Comparison of ENCODE assay signal across 10 cellular contexts in the genomic region with DNA sequence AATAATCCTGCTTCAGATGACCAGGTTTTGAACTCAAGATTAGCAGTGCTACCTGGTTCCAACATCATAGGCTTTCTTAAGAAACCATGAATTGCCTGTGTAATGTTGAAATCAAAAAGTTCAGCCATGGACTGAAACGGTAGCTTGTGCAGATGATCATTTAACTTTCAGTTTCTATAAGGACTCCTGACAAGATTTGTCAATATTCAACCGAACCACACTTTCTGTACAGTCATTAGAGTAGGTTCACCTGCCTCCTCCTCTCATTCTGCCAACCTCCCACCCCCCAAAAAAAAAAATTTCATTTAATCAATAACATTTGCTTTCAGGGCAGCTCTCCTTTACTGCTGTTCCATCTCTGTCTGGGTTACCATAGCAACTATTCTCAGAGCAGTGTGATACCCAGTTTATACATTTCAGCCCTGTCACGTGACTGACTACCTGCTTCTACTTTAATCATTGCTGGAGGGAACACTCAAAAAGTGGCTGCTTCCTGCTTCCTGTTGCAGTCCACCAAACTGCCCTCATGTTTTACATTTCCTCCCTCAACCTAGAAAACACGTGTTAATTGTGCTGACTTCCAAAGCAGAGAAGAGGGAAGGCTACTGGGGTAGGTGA.
A peak's percentile ranks its signal among the peaks of the same experiment; 100 is the strongest.
DNase-seq lines count a peak whose midpoint lies in the region; ATAC-seq lines count a peak whose summit lies in the region.
"Had no signal": no experiment of that assay in that cellular context is flagged by ENCODE, and none has a peak within 500 bp of the region (broad histone marks: within the 10 kb centered on the region; RNA-seq: fewer than 3 reads in every experiment).

No MANE protein-coding gene starts in this region.

- POLR2A ChIA-PET in activated CD8-positive, alpha-beta T cell treated with anti-CD3 and anti-CD28 coated beads, Interleukin-2, amount 10 ng/mL, durations not matched to agents 7 days and 5 days (lab: Charles Lee): no interaction called here

- H3K9me3 ChIP-seq in SJCRH30 (replicated peaks): no peaks in the 10 kb centered on the region

- H3K4me3 Mint-ChIP-seq in activated CD8-positive, alpha-beta T cell treated with anti-CD3 and anti-CD28 coated beads, Interleukin-2, amount 10 ng/mL, durations not matched to agents 7 days and 5 days: no peak overlapping the region

- H3K4me3 ChIP-seq in SJCRH30: no peak overlapping the region

- H3K9me3 Mint-ChIP-seq in activated CD8-positive, alpha-beta T cell treated with anti-CD3 and anti-CD28 coated beads, Interleukin-2, amount 10 ng/mL, durations not matched to agents 7 days and 5 days (ENCODE audit: insufficient read depth): peaks cover 5% of the 10 kb centered on the region
- H3K9me3 Mint-ChIP-seq: activated naive CD4-positive, alpha-beta T cell treated with anti-CD3 and anti-CD28 coated beads, Interleukin-2, amount 50 U/mL, for 72 hours had no signal

- ATAC-seq in GM18502 (IDR thresholded peaks at IDR 0.05; ENCODE audit: poor library complexity, unreplicated experiment): peak; percentile 90
- ATAC-seq in GM19463 (IDR thresholded peaks at IDR 0.05; ENCODE audit: unreplicated experiment): peak; percentile 90
- peak; percentile 79 for ATAC-seq in HG03095 (IDR thresholded peaks at IDR 0.05; ENCODE audit: unreplicated experiment)
- no peak for ATAC-seq in activated CD8-positive, alpha-beta T cell treated with anti-CD3 and anti-CD28 coated beads, Interleukin-2, amount 10 ng/mL, durations not matched to agents 7 days and 5 days
- ATAC-seq in left ventricle myocardium superior: no peak

- H3K4me1 Mint-ChIP-seq in activated CD8-positive, alpha-beta T cell treated with anti-CD3 and anti-CD28 coated beads, Interleukin-2, amount 10 ng/mL, durations not matched to agents 7 days and 5 days (ENCODE audit: low read depth): peaks cover 12% of the 10 kb centered on the region

- no peak for DNase-seq in activated CD8-positive, alpha-beta T cell treated with anti-CD3 and anti-CD28 coated beads, Interleukin-2, amount 10 ng/mL, durations not matched to agents 7 days and 5 days
- DNase-seq in left ventricle myocardium superior: no peak
- DNase-seq in SJCRH30: no peak
- no peak for DNase-seq in C1 segment of cervical spinal cord (lab: John Stamatoyannopoulos, UW)
- no peak for DNase-seq in NCI-H1436 treated with DMSO at 0.1 percent for 48 hours (lab: John Stamatoyannopoulos, UW)

- H3K27me3 Mint-ChIP-seq in activated CD8-positive, alpha-beta T cell treated with anti-CD3 and anti-CD28 coated beads, Interleukin-2, amount 10 ng/mL, durations not matched to agents 7 days and 5 days (ENCODE audit: low read depth): no peaks in the 10 kb centered on the region
- H3K27me3 Mint-ChIP-seq: IgD-negative memory B cell had no signal

- H3K27me3 ChIP-seq in SJCRH30: no peaks in the 10 kb centered on the region

- H3K36me3 ChIP-seq in SJCRH30: no peaks in the 10 kb centered on the region

- intact Hi-C loops in left ventricle myocardium superior (cut with micrococcal nuclease): no loop called here

- peaks cover 19% of the 10 kb centered on the region for H3K4me1 ChIP-seq in SJCRH30

- H3K36me3 Mint-ChIP-seq in activated CD8-positive, alpha-beta T cell treated with anti-CD3 and anti-CD28 coated beads, Interleukin-2, amount 10 ng/mL, durations not matched to agents 7 days and 5 days (ENCODE audit: low read depth): no peaks in the 10 kb centered on the region
- H3K36me3 Mint-ChIP-seq: activated naive CD4-positive, alpha-beta T cell treated with anti-CD3 and anti-CD28 coated beads, Interleukin-2, amount 50 U/mL, for 72 hours; IgD-negative memory B cell had no signal

- no peak overlapping the region for H3K27ac ChIP-seq in SJCRH30

- H3K27ac Mint-ChIP-seq in activated CD8-positive, alpha-beta T cell treated with anti-CD3 and anti-CD28 coated beads, Interleukin-2, amount 10 ng/mL, durations not matched to agents 7 days and 5 days: peak overlapping the region; percentile 8
- H3K27ac Mint-ChIP-seq: IgD-negative memory B cell had no signal

- CTCF ChIA-PET in activated CD8-positive, alpha-beta T cell treated with anti-CD3 and anti-CD28 coated beads, Interleukin-2, amount 10 ng/mL, durations not matched to agents 7 days and 5 days (lab: Charles Lee): no interaction called here

Comparison
In these comparisons a context has a peak if more than half of its experiments do, and no peak if none do; other contexts are left out.
1. ATAC-seq: peak in GM18502 (single experiment), GM19463 (single experiment) and HG03095 (single experiment); none in activated CD8-positive, alpha-beta T cell treated with anti-CD3 and anti-CD28 coated beads, Interleukin-2, amount 10 ng/mL, durations not matched to agents 7 days and 5 days (single experiment) and left ventricle myocardium superior (single experiment).